3 cellular contexts compared by ENCODE assay signal in genomic region chr11:60974316-60974715, GRCh38. TPM values are rescaled to one million over a fixed set of nuclear protein-coding genes. Genes with fewer than 3 reads are reported as not detected.
"Had no signal": no experiment of that assay in that cellular context is flagged by ENCODE, and none has a peak within 500 bp of the region (broad histone marks: within the 10 kb centered on the region; RNA-seq: fewer than 3 reads in every experiment).

No MANE protein-coding gene starts in this region.

RNA-seq across cellular contexts. Expression of gene CD6, which starts 2.8 kb away (rescaled TPM):
- total RNA-seq: chondrocyte, fibroblast of villous mesenchyme had no signal
- polyA plus RNA-seq: SK-N-SH had no signal

RNA-seq across cellular contexts. Expression of gene SLC15A3, which starts 22.3 kb away (rescaled TPM):
- polyA plus RNA-seq: SK-N-SH had no signal
